ENCODE assay signal across 20 cellular contexts in genomic region chr6:107794771-107795170, GRCh38. TPM values are rescaled to one million over a fixed set of nuclear protein-coding genes. Genes with fewer than 3 reads are reported as not detected.
"Had no signal": no experiment of that assay in that cellular context is flagged by ENCODE, and none has a peak within 500 bp of the region (broad histone marks: within the 10 kb centered on the region; RNA-seq: fewer than 3 reads in every experiment).

No MANE protein-coding gene starts in this region.

- H3K27ac ChIP-seq: dorsolateral prefrontal cortex, esophagus squamous epithelium had no signal

- H3K4me3 ChIP-seq: dorsolateral prefrontal cortex, esophagus squamous epithelium, lung, smooth muscle cell had no signal

- DNase-seq: activated B cell treated with CpG ODN at 0.5 μM for 24 hours; activated CD4-positive, alpha-beta T cell treated with anti-CD3 and anti-CD28 coated beads, Interleukin-2, amount 50 U/mL, for 4 hours; activated naive CD4-positive, alpha-beta T cell treated with anti-CD3 and anti-CD28 coated beads, Interleukin-2, amount 10 ng/mL, durations not matched to agents 7 days and 5 days; activated T-cell treated with anti-CD3 and anti-CD28 coated beads, Interleukin-2, amount 50 U/mL, for 72 hours; anterior cingulate cortex; dorsolateral prefrontal cortex; esophagus squamous epithelium; foreskin fibroblast; glutamatergic neuron; immature natural killer cell; left colon; naive B cell; posterior cingulate gyrus; right cardiac atrium; SK-N-SH; trophoblast cell had no signal

- H3K4me1 ChIP-seq: esophagus squamous epithelium had no signal

- H3K4me3 Mint-ChIP-seq: activated B cell treated with CpG ODN at 0.5 μM for 24 hours; activated naive CD4-positive, alpha-beta T cell treated with anti-CD3 and anti-CD28 coated beads, Interleukin-2, amount 10 ng/mL, durations not matched to agents 7 days and 5 days; immature natural killer cell; naive B cell; T-helper 1 cell treated with Interleukin-12 subunit alpha and Interleukin-12 subunit beta and Interleukin-4 antibody, amounts not matched to agents 30 μg/mL and 1 μg/mL, for 36 hours had no signal

- H3K27me3 Mint-ChIP-seq: activated B cell treated with CpG ODN at 0.5 μM for 24 hours; activated naive CD4-positive, alpha-beta T cell treated with anti-CD3 and anti-CD28 coated beads, Interleukin-2, amount 10 ng/mL, durations not matched to agents 7 days and 5 days; naive B cell had no signal

- ATAC-seq: left colon, right cardiac atrium had no signal

- H3K9me3 Mint-ChIP-seq: activated B cell treated with CpG ODN at 0.5 μM for 24 hours; activated naive CD4-positive, alpha-beta T cell treated with anti-CD3 and anti-CD28 coated beads, Interleukin-2, amount 10 ng/mL, durations not matched to agents 7 days and 5 days; activated T-cell treated with anti-CD3 and anti-CD28 coated beads, Interleukin-2, amount 50 U/mL, for 72 hours; immature natural killer cell; T-helper 1 cell treated with Interleukin-12 subunit alpha and Interleukin-12 subunit beta and Interleukin-4 antibody, amounts not matched to agents 30 μg/mL and 1 μg/mL, for 36 hours had no signal

- H3K36me3 Mint-ChIP-seq: immature natural killer cell had no signal

- H3K36me3 ChIP-seq: esophagus squamous epithelium had no signal

- H3K27ac Mint-ChIP-seq: activated B cell treated with CpG ODN at 0.5 μM for 24 hours; activated naive CD4-positive, alpha-beta T cell treated with anti-CD3 and anti-CD28 coated beads, Interleukin-2, amount 10 ng/mL, durations not matched to agents 7 days and 5 days; activated T-cell treated with anti-CD3 and anti-CD28 coated beads, Interleukin-2, amount 50 U/mL, for 72 hours; T-helper 1 cell treated with Interleukin-12 subunit alpha and Interleukin-12 subunit beta and Interleukin-4 antibody, amounts not matched to agents 30 μg/mL and 1 μg/mL, for 36 hours had no signal

- H3K9me3 ChIP-seq: esophagus squamous epithelium, SK-N-SH had no signal

RNA-seq across cellular contexts. Expression of gene SCML4, which starts 29.3 kb away (rescaled TPM):
- total RNA-seq: chondrocyte, smooth muscle cell had no signal
- polyA plus RNA-seq: smooth muscle cell had no signal
